In genomic region chrX:34987646-34988045, GRCh38 we compare ENCODE assay signal across 44 cellular contexts. TPM values are rescaled to one million over a fixed set of nuclear protein-coding genes. Genes with fewer than 3 reads are reported as not detected.
"Had no signal": no experiment of that assay in that cellular context is flagged by ENCODE, and none has a peak within 500 bp of the region (broad histone marks: within the 10 kb centered on the region; RNA-seq: fewer than 3 reads in every experiment).

No MANE protein-coding gene starts in this region.

- ATAC-seq: activated naive CD4-positive, alpha-beta T cell treated with anti-CD3 and anti-CD28 coated beads, Interleukin-2, amount 50 U/mL, for 72 hours; activated naive CD8-positive, alpha-beta T cell treated with anti-CD3 and anti-CD28 coated beads, Interleukin-2, amount 50 U/mL, for 24 hours; activated T-cell treated with anti-CD3 and anti-CD28 coated beads, Interleukin-2, amount 50 U/mL, for 4 hours; activated T-cell treated with anti-CD3 and anti-CD28 coated beads, Interleukin-2, amount 50 U/mL, for 72 hours; activated T-helper 17 cell treated with anti-CD3 and anti-CD28 coated beads, Interleukin-2, amount 50 U/mL, for 72 hours; body of pancreas had no signal

- H3K4me3 Mint-ChIP-seq: activated naive CD4-positive, alpha-beta T cell treated with anti-CD3 and anti-CD28 coated beads for 36 hours; activated naive CD4-positive, alpha-beta T cell treated with anti-CD3 and anti-CD28 coated beads, Interleukin-2, amount 10 ng/mL, durations not matched to agents 7 days and 5 days; activated naive CD4-positive, alpha-beta T cell treated with anti-CD3 and anti-CD28 coated beads, Interleukin-2, amount 50 U/mL, for 24 hours; activated naive CD8-positive, alpha-beta T cell; activated naive CD8-positive, alpha-beta T cell treated with anti-CD3 and anti-CD28 coated beads for 36 hours; activated naive CD8-positive, alpha-beta T cell treated with anti-CD3 and anti-CD28 coated beads, Interleukin-2, amount 10 ng/mL, durations not matched to agents 7 days and 5 days; activated naive CD8-positive, alpha-beta T cell treated with anti-CD3 and anti-CD28 coated beads, Interleukin-2, amount 50 U/mL, for 24 hours; activated T-cell treated with anti-CD3 and anti-CD28 coated beads, Interleukin-2, amount 50 U/mL, for 24 hours; activated T-cell treated with anti-CD3 and anti-CD28 coated beads, Interleukin-2, amount 50 U/mL, for 4 hours; activated T-cell treated with anti-CD3 and anti-CD28 coated beads, Interleukin-2, amount 50 U/mL, for 72 hours; activated T-helper 1 cell treated with anti-CD3 and anti-CD28 coated beads, Interleukin-12 subunit alpha, Interleukin-12 subunit beta, Interleukin-2, Interleukin-4 antibody, amounts not matched to agents 30 ng/mL and 10 ng/mL and 1 ng/mL, durations not matched to agents 14 hours and 24 hours and 36 hours; activated T-helper 17 cell treated with anti-CD3 and anti-CD28 coated beads, Interleukin-2, amount 50 U/mL, for 72 hours; brain; central memory CD8-positive, alpha-beta T cell had no signal

- H3K36me3 ChIP-seq: adrenal gland, ascending aorta, brain microvascular endothelial cell, breast epithelium, cardiac muscle cell had no signal

- H3K4me1 Mint-ChIP-seq: activated naive CD4-positive, alpha-beta T cell treated with anti-CD3 and anti-CD28 coated beads, Interleukin-2, amount 10 ng/mL, durations not matched to agents 7 days and 5 days; activated naive CD4-positive, alpha-beta T cell treated with anti-CD3 and anti-CD28 coated beads, Interleukin-2, amount 50 U/mL, for 24 hours; activated naive CD8-positive, alpha-beta T cell treated with anti-CD3 and anti-CD28 coated beads for 36 hours; activated naive CD8-positive, alpha-beta T cell treated with anti-CD3 and anti-CD28 coated beads, Interleukin-2, amount 10 ng/mL, durations not matched to agents 7 days and 5 days; activated naive CD8-positive, alpha-beta T cell treated with anti-CD3 and anti-CD28 coated beads, Interleukin-2, amount 50 U/mL, for 24 hours; activated T-helper 17 cell treated with anti-CD3 and anti-CD28 coated beads, Interleukin-2, amount 50 U/mL, for 72 hours; brain; central memory CD8-positive, alpha-beta T cell had no signal

- H3K9me3 Mint-ChIP-seq: activated naive CD4-positive, alpha-beta T cell treated with anti-CD3 and anti-CD28 coated beads for 36 hours; activated naive CD4-positive, alpha-beta T cell treated with anti-CD3 and anti-CD28 coated beads, Interleukin-2, amount 10 ng/mL, durations not matched to agents 7 days and 5 days; activated naive CD4-positive, alpha-beta T cell treated with anti-CD3 and anti-CD28 coated beads, Interleukin-2, amount 50 U/mL, for 24 hours; activated naive CD4-positive, alpha-beta T cell treated with anti-CD3 and anti-CD28 coated beads, Interleukin-2, amount 50 U/mL, for 72 hours; activated naive CD8-positive, alpha-beta T cell treated with anti-CD3 and anti-CD28 coated beads for 36 hours; activated naive CD8-positive, alpha-beta T cell treated with anti-CD3 and anti-CD28 coated beads, Interleukin-2, amount 10 ng/mL, durations not matched to agents 7 days and 5 days; activated naive CD8-positive, alpha-beta T cell treated with anti-CD3 and anti-CD28 coated beads, Interleukin-2, amount 50 U/mL, for 24 hours; activated T-cell treated with anti-CD3 and anti-CD28 coated beads, Interleukin-2, amount 50 U/mL, for 24 hours; activated T-cell treated with anti-CD3 and anti-CD28 coated beads, Interleukin-2, amount 50 U/mL, for 4 hours; activated T-helper 1 cell treated with anti-CD3 and anti-CD28 coated beads, Interleukin-12 subunit alpha, Interleukin-12 subunit beta, Interleukin-2, Interleukin-4 antibody, amounts not matched to agents 30 ng/mL and 10 ng/mL and 1 ng/mL, durations not matched to agents 14 hours and 24 hours and 36 hours; activated T-helper 17 cell treated with anti-CD3 and anti-CD28 coated beads, Interleukin-2, amount 50 U/mL, for 72 hours; brain; central memory CD8-positive, alpha-beta T cell had no signal

- H3K27me3 Mint-ChIP-seq: activated naive CD4-positive, alpha-beta T cell treated with anti-CD3 and anti-CD28 coated beads, Interleukin-2, amount 10 ng/mL, durations not matched to agents 7 days and 5 days; activated naive CD4-positive, alpha-beta T cell treated with anti-CD3 and anti-CD28 coated beads, Interleukin-2, amount 50 U/mL, for 24 hours; activated naive CD8-positive, alpha-beta T cell; activated naive CD8-positive, alpha-beta T cell treated with anti-CD3 and anti-CD28 coated beads for 36 hours; activated naive CD8-positive, alpha-beta T cell treated with anti-CD3 and anti-CD28 coated beads, Interleukin-2, amount 10 ng/mL, durations not matched to agents 7 days and 5 days; activated naive CD8-positive, alpha-beta T cell treated with anti-CD3 and anti-CD28 coated beads, Interleukin-2, amount 50 U/mL, for 24 hours; activated T-cell treated with anti-CD3 and anti-CD28 coated beads, Interleukin-2, amount 50 U/mL, for 24 hours; activated T-helper 17 cell treated with anti-CD3 and anti-CD28 coated beads, Interleukin-2, amount 50 U/mL, for 72 hours; brain; central memory CD8-positive, alpha-beta T cell had no signal

- DNase-seq: activated effector memory CD4-positive, alpha-beta T cell treated with anti-CD3 and anti-CD28 coated beads, Interleukin-2, amount 50 U/mL, for 16 hours; activated effector memory CD4-positive, alpha-beta T cell treated with Interleukin-2 at 50 U/mL for 16 hours; activated gamma-delta T cell; activated gamma-delta T cell treated with Interleukin-2 at 50 U/mL for 16 hours; activated naive CD4-positive, alpha-beta T cell; activated naive CD4-positive, alpha-beta T cell treated with anti-CD3 and anti-CD28 coated beads for 36 hours; activated naive CD4-positive, alpha-beta T cell treated with anti-CD3 and anti-CD28 coated beads, Interleukin-2, amount 10 ng/mL, durations not matched to agents 7 days and 5 days; activated naive CD4-positive, alpha-beta T cell treated with anti-CD3 and anti-CD28 coated beads, Interleukin-2, amount 50 U/mL, for 16 hours; activated naive CD4-positive, alpha-beta T cell treated with Interleukin-2 at 50 U/mL for 16 hours; activated naive CD8-positive, alpha-beta T cell treated with anti-CD3 and anti-CD28 coated beads for 36 hours; activated naive CD8-positive, alpha-beta T cell treated with anti-CD3 and anti-CD28 coated beads, Interleukin-2, amount 10 ng/mL, durations not matched to agents 7 days and 5 days; activated naive CD8-positive, alpha-beta T cell treated with anti-CD3 and anti-CD28 coated beads, Interleukin-2, amount 50 U/mL, for 24 hours; activated T-cell treated with anti-CD3 and anti-CD28 coated beads, Interleukin-2, amount 50 U/mL, for 1 hour; activated T-cell treated with anti-CD3 and anti-CD28 coated beads, Interleukin-2, amount 50 U/mL, for 24 hours; activated T-cell treated with anti-CD3 and anti-CD28 coated beads, Interleukin-2, amount 50 U/mL, for 4 hours; activated T-cell treated with anti-CD3 and anti-CD28 coated beads, Interleukin-2, amount 50 U/mL, for 48 hours; activated T-cell treated with anti-CD3 and anti-CD28 coated beads, Interleukin-2, amount 50 U/mL, for 72 hours; adrenal gland; amniotic stem cell; amygdala; anterior cingulate cortex; aorta; body of pancreas; brain microvascular endothelial cell; caudate nucleus; central memory CD4-positive, alpha-beta T cell; cerebellar nuclear complex had no signal

- H3K9me3 ChIP-seq: adrenal gland, body of pancreas had no signal

- H3K4me1 ChIP-seq: adrenal gland, ascending aorta, body of pancreas, breast epithelium had no signal

- H3K27ac Mint-ChIP-seq: activated naive CD4-positive, alpha-beta T cell treated with anti-CD3 and anti-CD28 coated beads for 36 hours; activated naive CD4-positive, alpha-beta T cell treated with anti-CD3 and anti-CD28 coated beads, Interleukin-2, amount 10 ng/mL, durations not matched to agents 7 days and 5 days; activated naive CD4-positive, alpha-beta T cell treated with anti-CD3 and anti-CD28 coated beads, Interleukin-2, amount 50 U/mL, for 24 hours; activated naive CD4-positive, alpha-beta T cell treated with anti-CD3 and anti-CD28 coated beads, Interleukin-2, amount 50 U/mL, for 72 hours; activated naive CD8-positive, alpha-beta T cell; activated naive CD8-positive, alpha-beta T cell treated with anti-CD3 and anti-CD28 coated beads for 36 hours; activated naive CD8-positive, alpha-beta T cell treated with anti-CD3 and anti-CD28 coated beads, Interleukin-2, amount 10 ng/mL, durations not matched to agents 7 days and 5 days; activated naive CD8-positive, alpha-beta T cell treated with anti-CD3 and anti-CD28 coated beads, Interleukin-2, amount 50 U/mL, for 24 hours; activated T-cell treated with anti-CD3 and anti-CD28 coated beads, Interleukin-2, amount 50 U/mL, for 24 hours; activated T-cell treated with anti-CD3 and anti-CD28 coated beads, Interleukin-2, amount 50 U/mL, for 72 hours; activated T-helper 1 cell treated with anti-CD3 and anti-CD28 coated beads, Interleukin-12 subunit alpha, Interleukin-12 subunit beta, Interleukin-2, Interleukin-4 antibody, amounts not matched to agents 30 ng/mL and 10 ng/mL and 1 ng/mL, durations not matched to agents 14 hours and 24 hours and 36 hours; activated T-helper 17 cell treated with anti-CD3 and anti-CD28 coated beads, Interleukin-2, amount 50 U/mL, for 72 hours; activated T-helper 2 cell treated with anti-CD3 and anti-CD28 coated beads, Interferon-gamma antibody, Interleukin-2, Interleukin-4, amounts not matched to agents 10 μg/mL and 5 μg/mL and 100 μg/mL, durations not matched to agents 14 hours and 24 hours and 36 hours; brain had no signal

- H3K27me3 ChIP-seq: adrenal gland, ascending aorta, body of pancreas, brain microvascular endothelial cell, cardiac muscle cell had no signal

- H3K36me3 Mint-ChIP-seq: activated naive CD4-positive, alpha-beta T cell treated with anti-CD3 and anti-CD28 coated beads, Interleukin-2, amount 10 ng/mL, durations not matched to agents 7 days and 5 days; activated naive CD4-positive, alpha-beta T cell treated with anti-CD3 and anti-CD28 coated beads, Interleukin-2, amount 50 U/mL, for 24 hours; activated naive CD4-positive, alpha-beta T cell treated with anti-CD3 and anti-CD28 coated beads, Interleukin-2, amount 50 U/mL, for 72 hours; activated naive CD8-positive, alpha-beta T cell; activated naive CD8-positive, alpha-beta T cell treated with anti-CD3 and anti-CD28 coated beads for 36 hours; activated naive CD8-positive, alpha-beta T cell treated with anti-CD3 and anti-CD28 coated beads, Interleukin-2, amount 10 ng/mL, durations not matched to agents 7 days and 5 days; brain had no signal

- H3K27ac ChIP-seq: adrenal gland, ascending aorta, body of pancreas, brain microvascular endothelial cell, breast epithelium, cardiac muscle cell had no signal

- H3K4me3 ChIP-seq: adrenal gland, ascending aorta, body of pancreas, breast epithelium, cardiac muscle cell had no signal

RNA-seq across cellular contexts. Expression of gene FAM47B, which starts 45.0 kb away (rescaled TPM):
- total RNA-seq: activated naive CD4-positive, alpha-beta T cell treated with anti-CD3 and anti-CD28 coated beads for 36 hours; activated naive CD4-positive, alpha-beta T cell treated with anti-CD3 and anti-CD28 coated beads, Interleukin-2, amount 50 U/mL, for 72 hours; activated naive CD8-positive, alpha-beta T cell treated with anti-CD3 and anti-CD28 coated beads for 36 hours; activated naive CD8-positive, alpha-beta T cell treated with anti-CD3 and anti-CD28 coated beads, Interleukin-2, amount 10 ng/mL, durations not matched to agents 7 days and 5 days; activated T-cell treated with anti-CD3 and anti-CD28 coated beads, Interleukin-2, amount 50 U/mL, for 4 hours; activated T-cell treated with anti-CD3 and anti-CD28 coated beads, Interleukin-2, amount 50 U/mL, for 72 hours; activated T-helper 1 cell treated with anti-CD3 and anti-CD28 coated beads, Interleukin-12 subunit alpha, Interleukin-12 subunit beta, Interleukin-2, Interleukin-4 antibody, amounts not matched to agents 30 ng/mL and 10 ng/mL and 1 ng/mL, durations not matched to agents 14 hours and 24 hours and 36 hours; activated T-helper 17 cell treated with anti-CD3 and anti-CD28 coated beads, Interleukin-2, amount 50 U/mL, for 72 hours; activated T-helper 2 cell treated with anti-CD3 and anti-CD28 coated beads, Interferon-gamma antibody, Interleukin-2, Interleukin-4, amounts not matched to agents 10 μg/mL and 5 μg/mL and 100 μg/mL, durations not matched to agents 14 hours and 24 hours and 36 hours; adrenal gland; aorta; ascending aorta; astrocyte; body of pancreas; breast epithelium; bronchial epithelial cell; cardiac muscle cell; cardiac septum; cerebellum; chondrocyte had no signal
- polyA plus RNA-seq: adipose tissue, adrenal gland, aorta, cardiac muscle cell had no signal
